In genomic region chr5:93382188-93382587, GRCh38 we compare ENCODE assay signal across 21 cellular contexts.
"Had no signal": no experiment of that assay in that cellular context is flagged by ENCODE, and none has a peak within 500 bp of the region (broad histone marks: within the 10 kb centered on the region; RNA-seq: fewer than 3 reads in every experiment).

No MANE protein-coding gene starts in this region.

- ATAC-seq: activated CD8-positive, alpha-beta memory T cell treated with anti-CD3 and anti-CD28 coated beads, Interleukin-2, amount 10 ng/mL, durations not matched to agents 7 days and 5 days; activated naive CD8-positive, alpha-beta T cell treated with anti-CD3 and anti-CD28 coated beads, Interleukin-2, amount 50 U/mL, for 24 hours; left cardiac atrium; lower lobe of right lung; mucosa of descending colon; naive thymus-derived CD4-positive, alpha-beta T cell; right cardiac atrium; stimulated activated naive CD8-positive, alpha-beta T cell treated with anti-CD3 and anti-CD28 coated beads, Interleukin-15, amount 100 ng/mL, for 72 hours had no signal

- H3K4me1 ChIP-seq: breast epithelium, lower lobe of right lung, prostate gland, upper lobe of left lung had no signal

- H3K27ac ChIP-seq: breast epithelium, lower lobe of right lung, prostate gland, upper lobe of left lung had no signal

- H3K4me3 ChIP-seq: breast epithelium, lower lobe of right lung, mucosa of descending colon, prostate gland, upper lobe of left lung had no signal

- H3K27me3 Mint-ChIP-seq: activated CD8-positive, alpha-beta memory T cell treated with anti-CD3 and anti-CD28 coated beads, Interleukin-2, amount 10 ng/mL, durations not matched to agents 7 days and 5 days; dendritic cell treated with granulocyte-macrophage colony-stimulating factor and Interleukin-4, amounts not matched to agents 40 ng/mL and 50 ng/mL, for 4 days; stimulated activated naive CD8-positive, alpha-beta T cell treated with anti-CD3 and anti-CD28 coated beads, Interleukin-15, amount 100 ng/mL, for 72 hours had no signal

- H3K27ac Mint-ChIP-seq: activated CD8-positive, alpha-beta memory T cell treated with anti-CD3 and anti-CD28 coated beads, Interleukin-2, amount 10 ng/mL, durations not matched to agents 7 days and 5 days; activated naive CD4-positive, alpha-beta T cell treated with anti-CD3 and anti-CD28 coated beads for 36 hours; activated naive CD8-positive, alpha-beta T cell treated with anti-CD3 and anti-CD28 coated beads, Interleukin-2, amount 50 U/mL, for 24 hours; activated T-helper 2 cell treated with anti-CD3 and anti-CD28 coated beads, Interferon-gamma antibody, Interleukin-2, Interleukin-4, amounts not matched to agents 10 μg/mL and 5 μg/mL and 100 μg/mL, durations not matched to agents 14 hours and 24 hours and 36 hours; dendritic cell treated with granulocyte-macrophage colony-stimulating factor and Interleukin-4, amounts not matched to agents 40 ng/mL and 50 ng/mL, for 4 days; naive thymus-derived CD4-positive, alpha-beta T cell; stimulated activated naive CD8-positive, alpha-beta T cell treated with anti-CD3 and anti-CD28 coated beads, Interleukin-15, amount 100 ng/mL, for 72 hours had no signal

- H3K36me3 ChIP-seq: breast epithelium, lower lobe of right lung, prostate gland, upper lobe of left lung had no signal

- H3K9me3 ChIP-seq: lower lobe of right lung, mucosa of descending colon, prostate gland, upper lobe of left lung had no signal

- H3K4me1 Mint-ChIP-seq: activated CD8-positive, alpha-beta memory T cell treated with anti-CD3 and anti-CD28 coated beads, Interleukin-2, amount 10 ng/mL, durations not matched to agents 7 days and 5 days; activated naive CD8-positive, alpha-beta T cell treated with anti-CD3 and anti-CD28 coated beads, Interleukin-2, amount 50 U/mL, for 24 hours; naive thymus-derived CD4-positive, alpha-beta T cell; stimulated activated naive CD8-positive, alpha-beta T cell treated with anti-CD3 and anti-CD28 coated beads, Interleukin-15, amount 100 ng/mL, for 72 hours had no signal

- H3K36me3 Mint-ChIP-seq: activated CD8-positive, alpha-beta memory T cell treated with anti-CD3 and anti-CD28 coated beads, Interleukin-2, amount 10 ng/mL, durations not matched to agents 7 days and 5 days; naive thymus-derived CD4-positive, alpha-beta T cell had no signal

- H3K9me3 Mint-ChIP-seq: activated naive CD4-positive, alpha-beta T cell treated with anti-CD3 and anti-CD28 coated beads for 36 hours; activated naive CD8-positive, alpha-beta T cell treated with anti-CD3 and anti-CD28 coated beads, Interleukin-2, amount 50 U/mL, for 24 hours; activated T-helper 2 cell treated with anti-CD3 and anti-CD28 coated beads, Interferon-gamma antibody, Interleukin-2, Interleukin-4, amounts not matched to agents 10 μg/mL and 5 μg/mL and 100 μg/mL, durations not matched to agents 14 hours and 24 hours and 36 hours; dendritic cell treated with granulocyte-macrophage colony-stimulating factor and Interleukin-4, amounts not matched to agents 40 ng/mL and 50 ng/mL, for 4 days had no signal

- H3K4me3 Mint-ChIP-seq: activated CD8-positive, alpha-beta memory T cell treated with anti-CD3 and anti-CD28 coated beads, Interleukin-2, amount 10 ng/mL, durations not matched to agents 7 days and 5 days; activated naive CD4-positive, alpha-beta T cell treated with anti-CD3 and anti-CD28 coated beads for 36 hours; activated naive CD8-positive, alpha-beta T cell treated with anti-CD3 and anti-CD28 coated beads, Interleukin-2, amount 50 U/mL, for 24 hours; dendritic cell treated with granulocyte-macrophage colony-stimulating factor and Interleukin-4, amounts not matched to agents 40 ng/mL and 50 ng/mL, for 4 days; naive thymus-derived CD4-positive, alpha-beta T cell; stimulated activated naive CD8-positive, alpha-beta T cell treated with anti-CD3 and anti-CD28 coated beads, Interleukin-15, amount 100 ng/mL, for 72 hours had no signal

- H3K27me3 ChIP-seq: breast epithelium, upper lobe of left lung had no signal

- DNase-seq: activated CD4-positive, alpha-beta T cell treated with anti-CD3 and anti-CD28 coated beads for 1 hour; activated CD4-positive, alpha-beta T cell treated with anti-CD3 and anti-CD28 coated beads, Interleukin-2, amount 50 U/mL, for 48 hours; activated CD8-positive, alpha-beta memory T cell treated with anti-CD3 and anti-CD28 coated beads, Interleukin-2, amount 10 ng/mL, durations not matched to agents 7 days and 5 days; activated naive CD4-positive, alpha-beta T cell treated with anti-CD3 and anti-CD28 coated beads for 36 hours; activated naive CD8-positive, alpha-beta T cell treated with anti-CD3 and anti-CD28 coated beads, Interleukin-2, amount 50 U/mL, for 24 hours; activated T-cell treated with anti-CD3 and anti-CD28 coated beads, Interleukin-2, amount 50 U/mL, for 1 hour; aorta; effector memory CD4-positive, alpha-beta T cell; foreskin melanocyte; left cardiac atrium; lower lobe of right lung; mucosa of descending colon; naive thymus-derived CD4-positive, alpha-beta T cell; right cardiac atrium; stimulated activated naive CD8-positive, alpha-beta T cell treated with anti-CD3 and anti-CD28 coated beads, Interleukin-15, amount 100 ng/mL, for 72 hours; T1000; upper lobe of left lung had no signal
